8 cellular contexts compared by ENCODE assay signal in genomic region chr22:31977141-31977781, GRCh38. TPM values are rescaled to one million over a fixed set of nuclear protein-coding genes. Genes with fewer than 3 reads are reported as not detected.
DNase-seq lines count a peak whose midpoint lies in the region; ATAC-seq and TF ChIP-seq lines count a peak whose summit lies in the region.

No MANE protein-coding gene starts in this region.

- H3K9me3 Mint-ChIP-seq in activated CD4-positive, alpha-beta T cell treated with anti-CD3 and anti-CD28 coated beads, Interleukin-2, amount 10 ng/mL, durations not matched to agents 7 days and 5 days, result no peaks in the 10 kb centered on the region

- no peak overlapping the region for H3K27ac Mint-ChIP-seq in activated CD4-positive, alpha-beta T cell treated with anti-CD3 and anti-CD28 coated beads, Interleukin-2, amount 10 ng/mL, durations not matched to agents 7 days and 5 days

- H3K36me3 Mint-ChIP-seq in activated CD4-positive, alpha-beta T cell treated with anti-CD3 and anti-CD28 coated beads, Interleukin-2, amount 10 ng/mL, durations not matched to agents 7 days and 5 days (ENCODE audit: low read depth), result no peaks in the 10 kb centered on the region

- peaks cover 14% of the 10 kb centered on the region for H3K27me3 Mint-ChIP-seq in activated CD4-positive, alpha-beta T cell treated with anti-CD3 and anti-CD28 coated beads, Interleukin-2, amount 10 ng/mL, durations not matched to agents 7 days and 5 days

- no peak overlapping the region for H3K4me3 Mint-ChIP-seq in activated CD4-positive, alpha-beta T cell treated with anti-CD3 and anti-CD28 coated beads, Interleukin-2, amount 10 ng/mL, durations not matched to agents 7 days and 5 days

- no peak for ATAC-seq in HG02610 (IDR thresholded peaks at IDR 0.05; ENCODE audit: unreplicated experiment)

- DNase-seq in CD1c-positive myeloid dendritic cell (ENCODE audit: extremely low spot score), result peak; percentile 72
- peak; percentile 89 for DNase-seq in HEK293T (ENCODE audit: extremely low spot score)
- peak; percentile 76 for DNase-seq in NCI-H510A treated with DMSO at 0.1 percent for 48 hours (lab: John Stamatoyannopoulos, UW)
- DNase-seq in activated CD4-positive, alpha-beta T cell treated with anti-CD3 and anti-CD28 coated beads, Interleukin-2, amount 10 ng/mL, durations not matched to agents 7 days and 5 days, result peak; percentile 83
- peak; percentile 77 for DNase-seq in dermis blood vessel endothelial cell
- DNase-seq in lung microvascular endothelial cell (ENCODE audit: low read depth in 2 of 2), result peak; percentile 63 to 77
- peak; percentile 54 to 64 for DNase-seq in stimulated activated CD8-positive, alpha-beta memory T cell treated with anti-CD3 and anti-CD28 coated beads, Interleukin-15, amount 100 ng/mL, for 48 hours (ENCODE audit: low read depth in 2 of 2)

- H3K4me1 Mint-ChIP-seq in activated CD4-positive, alpha-beta T cell treated with anti-CD3 and anti-CD28 coated beads, Interleukin-2, amount 10 ng/mL, durations not matched to agents 7 days and 5 days, result no peaks in the 10 kb centered on the region

- CTCF ChIA-PET in HEK293T (lab: Yijun Ruan, JAX), result interaction anchor here (0.6 to 3.1 kb wide), 15 partner anchors 13 to 509 kb away, joined by 3 to 11 read pairs (median 5); no protein-coding TSS in a partner anchor
- CTCF ChIA-PET in activated CD4-positive, alpha-beta T cell treated with anti-CD3 and anti-CD28 coated beads, Interleukin-2, amount 10 ng/mL, durations not matched to agents 7 days and 5 days (lab: Charles Lee), result interaction anchor here (0.5 to 2.3 kb wide), 5 partner anchors 11 to 496 kb away, joined by 3 to 6 read pairs (median 3); no protein-coding TSS in a partner anchor

- POLR2A ChIA-PET in HEK293T (lab: Yijun Ruan, JAX), result interaction anchor here (1.0 to 1.3 kb wide), 3 partner anchors 224 to 434 kb away, joined by 3 to 5 read pairs (median 3); partner anchors contain the start of genes DEPDC5, PISD and RTCB
- POLR2A ChIA-PET in activated CD4-positive, alpha-beta T cell treated with anti-CD3 and anti-CD28 coated beads, Interleukin-2, amount 10 ng/mL, durations not matched to agents 7 days and 5 days (lab: Charles Lee), result no interaction called here

TF ChIP-seq in HEK293T, 16 proteins besides CTCF, POLR2A, EP300 and RAD21:
- TF ChIP-seq SUZ12 (IDR thresholded peaks at IDR 0.05) (no peak), FOXM1 (IDR thresholded peaks at IDR 0.05; ENCODE audit: borderline replicate concordance) (peak; percentile 34; the same call in 1 of the 2 replicates)

RNA-seq across cellular contexts. Expression of gene YWHAH, which starts 32.9 kb away (rescaled TPM):
- total RNA-seq in activated CD4-positive, alpha-beta T cell treated with anti-CD3 and anti-CD28 coated beads, Interleukin-2, amount 10 ng/mL, durations not matched to agents 7 days and 5 days, result 100 to 1,000 TPM; 182 to 190 TPM
- total RNA-seq in dermis blood vessel endothelial cell, result 145 and 162 TPM in 2 replicates
- total RNA-seq in lung microvascular endothelial cell, result 89.6 and 103 TPM in 2 replicates
